In the genomic region with DNA sequence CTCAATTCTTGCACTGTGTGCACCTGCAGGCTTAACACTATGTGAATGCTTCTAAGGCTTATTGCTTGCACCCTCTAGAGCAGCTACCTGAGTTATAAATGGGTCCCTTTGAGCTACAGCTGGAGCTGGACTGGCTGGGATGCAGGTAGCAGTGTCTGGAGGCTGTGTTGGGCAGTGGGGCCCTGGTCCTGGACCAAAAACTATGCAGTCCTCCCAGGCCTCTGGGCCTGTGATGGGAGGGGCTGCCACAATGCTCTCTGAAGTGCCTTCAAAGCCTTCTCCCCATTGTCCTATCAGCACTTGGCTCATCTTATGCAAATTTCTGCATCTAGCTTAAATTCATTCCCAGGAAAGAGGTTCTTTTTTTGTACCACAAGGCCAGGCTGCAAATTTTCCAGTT, we compare ENCODE assay signal across 26 cellular contexts.
"Had no signal": no experiment of that assay in that cellular context is flagged by ENCODE, and none has a peak within 500 bp of the region (broad histone marks: within the 10 kb centered on the region; RNA-seq: fewer than 3 reads in every experiment).

No MANE protein-coding gene starts in this region.

- H3K9me3 ChIP-seq: ascending aorta, body of pancreas had no signal

- H3K27ac Mint-ChIP-seq: activated CD4-positive, alpha-beta memory T cell treated with anti-CD3 and anti-CD28 coated beads for 36 hours; activated naive CD4-positive, alpha-beta T cell treated with anti-CD3 and anti-CD28 coated beads, Interleukin-2, amount 50 U/mL, for 72 hours; activated naive CD8-positive, alpha-beta T cell treated with anti-CD3 and anti-CD28 coated beads, Interleukin-2, amount 50 U/mL, for 24 hours had no signal

- DNase-seq: activated CD4-positive, alpha-beta memory T cell treated with anti-CD3 and anti-CD28 coated beads for 36 hours; activated CD4-positive, alpha-beta T cell treated with anti-CD3 and anti-CD28 coated beads for 48 hours; activated CD8-positive, alpha-beta memory T cell treated with anti-CD3 and anti-CD28 coated beads for 24 hours; activated effector memory CD4-positive, alpha-beta T cell treated with anti-CD3 and anti-CD28 coated beads, Interleukin-2, amount 50 U/mL, for 16 hours; activated naive CD4-positive, alpha-beta T cell treated with Interleukin-2 at 50 U/mL for 16 hours; activated naive CD8-positive, alpha-beta T cell treated with anti-CD3 and anti-CD28 coated beads, Interleukin-2, amount 50 U/mL, for 24 hours; activated T-cell treated with anti-CD3 and anti-CD28 coated beads, Interleukin-2, amount 50 U/mL, for 4 hours; amniotic stem cell; body of pancreas; Karpas-422; MM.1S; NCI-H1105; NCI-H1436; NCI-H1694 treated with DMSO at 0.1 percent for 48 hours; NCI-H2029 treated with DMSO at 0.1 percent for 48 hours; NCI-H345; NCI-H510A; NCI-H69; NK-92 treated with Interleukin-12 subunit alpha and Interleukin-12 subunit beta, amount 100 ng/mL, for 24 hours; OCI-M1; SIG-M5 had no signal

- H3K27me3 ChIP-seq: ascending aorta, body of pancreas had no signal

- FAIRE-seq: bronchial epithelial cell, RCC 7860 had no signal

- H3K4me3 ChIP-seq: ascending aorta, body of pancreas had no signal

- H3K4me1 ChIP-seq: ascending aorta, body of pancreas had no signal

- H3K27me3 Mint-ChIP-seq: activated CD4-positive, alpha-beta memory T cell treated with anti-CD3 and anti-CD28 coated beads for 36 hours; activated naive CD8-positive, alpha-beta T cell treated with anti-CD3 and anti-CD28 coated beads, Interleukin-2, amount 50 U/mL, for 24 hours had no signal

- ATAC-seq: activated CD4-positive, CD25-positive, alpha-beta regulatory T cell treated with anti-CD3 and anti-CD28 coated beads, Interleukin-2, amount 50 U/mL, for 24 hours; activated naive CD8-positive, alpha-beta T cell treated with anti-CD3 and anti-CD28 coated beads, Interleukin-2, amount 50 U/mL, for 24 hours; activated T-cell treated with anti-CD3 and anti-CD28 coated beads, Interleukin-2, amount 50 U/mL, for 4 hours; body of pancreas had no signal

- H3K4me3 Mint-ChIP-seq: activated CD4-positive, alpha-beta memory T cell treated with anti-CD3 and anti-CD28 coated beads for 36 hours; activated naive CD8-positive, alpha-beta T cell treated with anti-CD3 and anti-CD28 coated beads, Interleukin-2, amount 50 U/mL, for 24 hours; activated T-cell treated with anti-CD3 and anti-CD28 coated beads, Interleukin-2, amount 50 U/mL, for 4 hours had no signal

- H3K27ac ChIP-seq: ascending aorta, body of pancreas had no signal
